ENCODE assay signal across 39 cellular contexts in genomic region chr6:32064706-32065105, GRCh38. TPM values are rescaled to one million over a fixed set of nuclear protein-coding genes. Genes with fewer than 3 reads are reported as not detected.
"Had no signal": no experiment of that assay in that cellular context is flagged by ENCODE, and none has a peak within 500 bp of the region (broad histone marks: within the 10 kb centered on the region; RNA-seq: fewer than 3 reads in every experiment).

No MANE protein-coding gene starts in this region.

- H3K4me3 Mint-ChIP-seq: activated naive CD4-positive, alpha-beta T cell treated with anti-CD3 and anti-CD28 coated beads for 36 hours; activated naive CD4-positive, alpha-beta T cell treated with anti-CD3 and anti-CD28 coated beads, Interleukin-2, amount 10 ng/mL, durations not matched to agents 7 days and 5 days; activated naive CD4-positive, alpha-beta T cell treated with anti-CD3 and anti-CD28 coated beads, Interleukin-2, amount 50 U/mL, for 24 hours; activated naive CD8-positive, alpha-beta T cell; activated naive CD8-positive, alpha-beta T cell treated with anti-CD3 and anti-CD28 coated beads for 36 hours; activated naive CD8-positive, alpha-beta T cell treated with anti-CD3 and anti-CD28 coated beads, Interleukin-2, amount 10 ng/mL, durations not matched to agents 7 days and 5 days; activated naive CD8-positive, alpha-beta T cell treated with anti-CD3 and anti-CD28 coated beads, Interleukin-2, amount 50 U/mL, for 24 hours; activated T-cell treated with anti-CD3 and anti-CD28 coated beads, Interleukin-2, amount 50 U/mL, for 24 hours; activated T-cell treated with anti-CD3 and anti-CD28 coated beads, Interleukin-2, amount 50 U/mL, for 4 hours; activated T-cell treated with anti-CD3 and anti-CD28 coated beads, Interleukin-2, amount 50 U/mL, for 72 hours; activated T-helper 1 cell treated with anti-CD3 and anti-CD28 coated beads, Interleukin-12 subunit alpha, Interleukin-12 subunit beta, Interleukin-2, Interleukin-4 antibody, amounts not matched to agents 30 ng/mL and 10 ng/mL and 1 ng/mL, durations not matched to agents 14 hours and 24 hours and 36 hours; activated T-helper 17 cell treated with anti-CD3 and anti-CD28 coated beads, Interleukin-2, amount 50 U/mL, for 72 hours; brain; central memory CD8-positive, alpha-beta T cell had no signal

- H3K4me1 Mint-ChIP-seq: activated naive CD4-positive, alpha-beta T cell treated with anti-CD3 and anti-CD28 coated beads, Interleukin-2, amount 10 ng/mL, durations not matched to agents 7 days and 5 days; activated naive CD4-positive, alpha-beta T cell treated with anti-CD3 and anti-CD28 coated beads, Interleukin-2, amount 50 U/mL, for 24 hours; activated naive CD8-positive, alpha-beta T cell treated with anti-CD3 and anti-CD28 coated beads for 36 hours; activated naive CD8-positive, alpha-beta T cell treated with anti-CD3 and anti-CD28 coated beads, Interleukin-2, amount 10 ng/mL, durations not matched to agents 7 days and 5 days; activated naive CD8-positive, alpha-beta T cell treated with anti-CD3 and anti-CD28 coated beads, Interleukin-2, amount 50 U/mL, for 24 hours; activated T-helper 17 cell treated with anti-CD3 and anti-CD28 coated beads, Interleukin-2, amount 50 U/mL, for 72 hours; brain; central memory CD8-positive, alpha-beta T cell had no signal

- H3K27ac ChIP-seq: adrenal gland, ascending aorta, body of pancreas, brain microvascular endothelial cell, breast epithelium, cardiac muscle cell had no signal

- H3K36me3 Mint-ChIP-seq: activated naive CD4-positive, alpha-beta T cell treated with anti-CD3 and anti-CD28 coated beads, Interleukin-2, amount 10 ng/mL, durations not matched to agents 7 days and 5 days; activated naive CD4-positive, alpha-beta T cell treated with anti-CD3 and anti-CD28 coated beads, Interleukin-2, amount 50 U/mL, for 24 hours; activated naive CD4-positive, alpha-beta T cell treated with anti-CD3 and anti-CD28 coated beads, Interleukin-2, amount 50 U/mL, for 72 hours; activated naive CD8-positive, alpha-beta T cell treated with anti-CD3 and anti-CD28 coated beads for 36 hours; activated naive CD8-positive, alpha-beta T cell treated with anti-CD3 and anti-CD28 coated beads, Interleukin-2, amount 10 ng/mL, durations not matched to agents 7 days and 5 days had no signal

- H3K9me3 Mint-ChIP-seq: activated naive CD4-positive, alpha-beta T cell treated with anti-CD3 and anti-CD28 coated beads for 36 hours; activated naive CD4-positive, alpha-beta T cell treated with anti-CD3 and anti-CD28 coated beads, Interleukin-2, amount 10 ng/mL, durations not matched to agents 7 days and 5 days; activated naive CD4-positive, alpha-beta T cell treated with anti-CD3 and anti-CD28 coated beads, Interleukin-2, amount 50 U/mL, for 24 hours; activated naive CD4-positive, alpha-beta T cell treated with anti-CD3 and anti-CD28 coated beads, Interleukin-2, amount 50 U/mL, for 72 hours; activated naive CD8-positive, alpha-beta T cell treated with anti-CD3 and anti-CD28 coated beads for 36 hours; activated naive CD8-positive, alpha-beta T cell treated with anti-CD3 and anti-CD28 coated beads, Interleukin-2, amount 10 ng/mL, durations not matched to agents 7 days and 5 days; activated naive CD8-positive, alpha-beta T cell treated with anti-CD3 and anti-CD28 coated beads, Interleukin-2, amount 50 U/mL, for 24 hours; activated T-cell treated with anti-CD3 and anti-CD28 coated beads, Interleukin-2, amount 50 U/mL, for 24 hours; activated T-cell treated with anti-CD3 and anti-CD28 coated beads, Interleukin-2, amount 50 U/mL, for 4 hours; activated T-cell treated with anti-CD3 and anti-CD28 coated beads, Interleukin-2, amount 50 U/mL, for 72 hours; activated T-helper 1 cell treated with anti-CD3 and anti-CD28 coated beads, Interleukin-12 subunit alpha, Interleukin-12 subunit beta, Interleukin-2, Interleukin-4 antibody, amounts not matched to agents 30 ng/mL and 10 ng/mL and 1 ng/mL, durations not matched to agents 14 hours and 24 hours and 36 hours; activated T-helper 17 cell treated with anti-CD3 and anti-CD28 coated beads, Interleukin-2, amount 50 U/mL, for 72 hours; activated T-helper 2 cell treated with anti-CD3 and anti-CD28 coated beads, Interferon-gamma antibody, Interleukin-2, Interleukin-4, amounts not matched to agents 10 μg/mL and 5 μg/mL and 100 μg/mL, durations not matched to agents 14 hours and 24 hours and 36 hours; brain; central memory CD8-positive, alpha-beta T cell had no signal

- DNase-seq: activated effector memory CD4-positive, alpha-beta T cell treated with anti-CD3 and anti-CD28 coated beads, Interleukin-2, amount 50 U/mL, for 16 hours; activated effector memory CD4-positive, alpha-beta T cell treated with Interleukin-2 at 50 U/mL for 16 hours; activated gamma-delta T cell; activated gamma-delta T cell treated with Interleukin-2 at 50 U/mL for 16 hours; activated naive CD4-positive, alpha-beta T cell; activated naive CD4-positive, alpha-beta T cell treated with anti-CD3 and anti-CD28 coated beads for 36 hours; activated naive CD4-positive, alpha-beta T cell treated with anti-CD3 and anti-CD28 coated beads, Interleukin-2, amount 10 ng/mL, durations not matched to agents 7 days and 5 days; activated naive CD4-positive, alpha-beta T cell treated with anti-CD3 and anti-CD28 coated beads, Interleukin-2, amount 50 U/mL, for 16 hours; activated naive CD4-positive, alpha-beta T cell treated with Interleukin-2 at 50 U/mL for 16 hours; activated naive CD8-positive, alpha-beta T cell treated with anti-CD3 and anti-CD28 coated beads for 36 hours; activated naive CD8-positive, alpha-beta T cell treated with anti-CD3 and anti-CD28 coated beads, Interleukin-2, amount 10 ng/mL, durations not matched to agents 7 days and 5 days; activated naive CD8-positive, alpha-beta T cell treated with anti-CD3 and anti-CD28 coated beads, Interleukin-2, amount 50 U/mL, for 24 hours; activated T-cell treated with anti-CD3 and anti-CD28 coated beads, Interleukin-2, amount 50 U/mL, for 1 hour; activated T-cell treated with anti-CD3 and anti-CD28 coated beads, Interleukin-2, amount 50 U/mL, for 24 hours; activated T-cell treated with anti-CD3 and anti-CD28 coated beads, Interleukin-2, amount 50 U/mL, for 4 hours; activated T-cell treated with anti-CD3 and anti-CD28 coated beads, Interleukin-2, amount 50 U/mL, for 48 hours; activated T-cell treated with anti-CD3 and anti-CD28 coated beads, Interleukin-2, amount 50 U/mL, for 72 hours; adrenal gland; amniotic stem cell; amygdala; anterior cingulate cortex; aorta; body of pancreas; brain microvascular endothelial cell; caudate nucleus; central memory CD4-positive, alpha-beta T cell; cerebellar nuclear complex had no signal

- H3K4me1 ChIP-seq: adrenal gland, ascending aorta, body of pancreas, breast epithelium had no signal

- H3K4me3 ChIP-seq: adrenal gland, ascending aorta, body of pancreas, breast epithelium, cardiac muscle cell had no signal

- H3K27me3 ChIP-seq: adrenal gland, ascending aorta, body of pancreas, breast epithelium, cardiac muscle cell had no signal

- ATAC-seq: activated naive CD8-positive, alpha-beta T cell treated with anti-CD3 and anti-CD28 coated beads, Interleukin-2, amount 50 U/mL, for 24 hours; activated T-cell treated with anti-CD3 and anti-CD28 coated beads, Interleukin-2, amount 50 U/mL, for 4 hours; activated T-cell treated with anti-CD3 and anti-CD28 coated beads, Interleukin-2, amount 50 U/mL, for 72 hours; activated T-helper 17 cell treated with anti-CD3 and anti-CD28 coated beads, Interleukin-2, amount 50 U/mL, for 72 hours; body of pancreas had no signal

- H3K9me3 ChIP-seq: adrenal gland, ascending aorta, body of pancreas, breast epithelium had no signal

- H3K27ac Mint-ChIP-seq: activated naive CD4-positive, alpha-beta T cell treated with anti-CD3 and anti-CD28 coated beads for 36 hours; activated naive CD4-positive, alpha-beta T cell treated with anti-CD3 and anti-CD28 coated beads, Interleukin-2, amount 10 ng/mL, durations not matched to agents 7 days and 5 days; activated naive CD4-positive, alpha-beta T cell treated with anti-CD3 and anti-CD28 coated beads, Interleukin-2, amount 50 U/mL, for 24 hours; activated naive CD4-positive, alpha-beta T cell treated with anti-CD3 and anti-CD28 coated beads, Interleukin-2, amount 50 U/mL, for 72 hours; activated naive CD8-positive, alpha-beta T cell; activated naive CD8-positive, alpha-beta T cell treated with anti-CD3 and anti-CD28 coated beads for 36 hours; activated naive CD8-positive, alpha-beta T cell treated with anti-CD3 and anti-CD28 coated beads, Interleukin-2, amount 10 ng/mL, durations not matched to agents 7 days and 5 days; activated naive CD8-positive, alpha-beta T cell treated with anti-CD3 and anti-CD28 coated beads, Interleukin-2, amount 50 U/mL, for 24 hours; activated T-cell treated with anti-CD3 and anti-CD28 coated beads, Interleukin-2, amount 50 U/mL, for 24 hours; activated T-cell treated with anti-CD3 and anti-CD28 coated beads, Interleukin-2, amount 50 U/mL, for 72 hours; activated T-helper 1 cell treated with anti-CD3 and anti-CD28 coated beads, Interleukin-12 subunit alpha, Interleukin-12 subunit beta, Interleukin-2, Interleukin-4 antibody, amounts not matched to agents 30 ng/mL and 10 ng/mL and 1 ng/mL, durations not matched to agents 14 hours and 24 hours and 36 hours; activated T-helper 17 cell treated with anti-CD3 and anti-CD28 coated beads, Interleukin-2, amount 50 U/mL, for 72 hours; activated T-helper 2 cell treated with anti-CD3 and anti-CD28 coated beads, Interferon-gamma antibody, Interleukin-2, Interleukin-4, amounts not matched to agents 10 μg/mL and 5 μg/mL and 100 μg/mL, durations not matched to agents 14 hours and 24 hours and 36 hours; brain had no signal

- H3K36me3 ChIP-seq: adrenal gland, brain microvascular endothelial cell, breast epithelium, cardiac muscle cell had no signal

- H3K27me3 Mint-ChIP-seq: activated naive CD4-positive, alpha-beta T cell treated with anti-CD3 and anti-CD28 coated beads, Interleukin-2, amount 50 U/mL, for 24 hours; activated naive CD8-positive, alpha-beta T cell; activated naive CD8-positive, alpha-beta T cell treated with anti-CD3 and anti-CD28 coated beads for 36 hours; activated naive CD8-positive, alpha-beta T cell treated with anti-CD3 and anti-CD28 coated beads, Interleukin-2, amount 10 ng/mL, durations not matched to agents 7 days and 5 days; activated naive CD8-positive, alpha-beta T cell treated with anti-CD3 and anti-CD28 coated beads, Interleukin-2, amount 50 U/mL, for 24 hours; activated T-cell treated with anti-CD3 and anti-CD28 coated beads, Interleukin-2, amount 50 U/mL, for 24 hours; activated T-helper 17 cell treated with anti-CD3 and anti-CD28 coated beads, Interleukin-2, amount 50 U/mL, for 72 hours had no signal

RNA-seq across cellular contexts. Expression of gene CYP21A2, which starts 26.5 kb away (rescaled TPM):
- total RNA-seq: bronchial epithelial cell had no signal
